In the genomic region with DNA sequence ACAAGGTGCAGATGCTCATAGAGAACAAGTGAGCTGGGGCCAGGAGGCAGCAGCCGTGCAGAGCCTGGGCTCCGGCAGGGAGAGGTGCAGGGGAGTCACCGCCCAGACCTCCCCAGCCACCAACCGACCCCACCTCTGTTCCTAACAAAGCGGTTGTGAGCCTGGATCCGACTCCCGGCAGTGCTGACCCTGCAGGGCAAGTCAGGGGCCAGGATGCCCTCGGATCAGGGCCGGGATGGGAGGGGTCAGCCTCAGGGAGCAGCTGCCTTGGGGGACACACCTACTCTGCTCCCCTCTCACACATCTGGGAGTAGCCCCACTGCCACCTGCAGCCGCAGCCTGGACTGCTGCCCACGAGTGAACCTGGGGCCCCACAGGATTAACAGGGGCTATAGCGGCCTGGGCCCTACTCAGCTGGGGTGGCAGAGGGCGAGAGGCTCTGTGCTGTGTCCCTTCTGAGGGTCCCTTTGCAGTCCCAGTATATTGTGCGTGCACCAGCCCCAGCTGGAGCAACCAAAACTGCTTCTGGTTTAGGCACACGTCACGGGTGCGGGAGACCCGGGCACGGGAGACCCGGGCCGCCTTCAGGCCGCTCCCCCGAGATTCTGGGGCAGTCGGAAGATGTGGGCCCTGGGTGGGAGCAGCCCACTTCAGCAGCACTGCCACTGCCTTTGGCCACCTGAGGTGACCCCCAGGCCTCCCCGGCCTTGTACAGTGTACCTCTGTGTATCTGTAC, we compare ENCODE assay signal across 29 cellular contexts. TPM values are rescaled to one million over a fixed set of nuclear protein-coding genes. Genes with fewer than 3 reads are reported as not detected.
DNase-seq lines count a peak whose midpoint lies in the region; ATAC-seq, FAIRE-seq and TF ChIP-seq lines count a peak whose summit lies in the region.
"Had no signal": no experiment of that assay in that cellular context is flagged by ENCODE, and none has a peak within 500 bp of the region (broad histone marks: within the 10 kb centered on the region; RNA-seq: fewer than 3 reads in every experiment).

No MANE protein-coding gene starts in this region.

- H3K36me3 ChIP-seq in H1 (ENCODE audit: control insufficient read depth in 2 of 4, insufficient read depth in 4 of 4, low read length in 3 of 4) (peaks cover 0 to 8% (median 5%) of the 10 kb centered on the region in 4 experiments; a peak in 5 of 8 replicates), trophoblast cell (ENCODE audit: control insufficient read depth in 1 of 2, insufficient read depth in 2 of 2, low read length in 2 of 2) (peaks cover 37 to 43% of the 10 kb centered on the region in 2 experiments)

- DNase-seq in HFFc6 = no peak
- no peak for DNase-seq in T-helper 17 cell
- no peak for DNase-seq in H1 (ENCODE audit: low read depth in 1 of 2, low spot score in 2 of 2)
- DNase-seq in trophoblast cell = no peak
- no peak for DNase-seq in NCI-H2227 treated with DMSO at 0.1 percent for 48 hours (lab: John Stamatoyannopoulos, UW)
- DNase-seq in NCI-H1417 (lab: John Stamatoyannopoulos, UW) = no peak
- DNase-seq: AML-193; Caco-2; CD8-positive, alpha-beta T cell; DMS 273 treated with DMSO at 0.1 percent for 48 hours; DMS79; EL; GDM1; KBM-7; MV-4-11; NCI-H1105; NCI-H146; NCI-H1930; NCI-H526 treated with DMSO at 0.1 percent for 48 hours; SW 1271 had no signal

- H3K4me3 Mint-ChIP-seq in HFFc6 (no peak overlapping the region), T-helper 17 cell (no peak overlapping the region)
- H3K4me3 Mint-ChIP-seq: CD8-positive, alpha-beta T cell had no signal

- H3K9me3 Mint-ChIP-seq in HFFc6 = no peaks in the 10 kb centered on the region
- H3K9me3 Mint-ChIP-seq: CD8-positive, alpha-beta T cell had no signal

- no peak overlapping the region for H2BK20ac ChIP-seq in H1 (ENCODE audit: low read length)

- H3K4ac ChIP-seq in H1 (replicated peaks; ENCODE audit: insufficient read length, low read depth, low read length) = no peak overlapping the region
- H3K4ac ChIP-seq in trophoblast cell (ENCODE audit: low read depth, low read length) = no peak overlapping the region

- TF ChIP-seq RAD21 in H1 (IDR thresholded peaks at IDR 0.05 in 1 of 2, conservative IDR thresholded peaks at IDR 0.05 in 1 of 2; ENCODE audit: low read depth in 2 of 2, low read length in 2 of 2) = no peak

- H4K91ac ChIP-seq in H1 (replicated peaks; ENCODE audit: insufficient read length, low read length) = no peak overlapping the region
- H4K91ac ChIP-seq in trophoblast cell (ENCODE audit: low read depth, low read length) = peak overlapping the region; percentile 49

- H2BK12ac ChIP-seq in H1 (ENCODE audit: low read depth, low read length) (no peak overlapping the region), trophoblast cell (ENCODE audit: low read length) (peak overlapping the region; percentile 38)

- no peak overlapping the region for H3K56ac ChIP-seq in H1 (replicated peaks; ENCODE audit: insufficient read length, low read depth, low read length)

- no peaks in the 10 kb centered on the region for H3K79me2 ChIP-seq in H1 (ENCODE audit: control insufficient read depth in 1 of 2, insufficient read depth in 2 of 2, low read length in 2 of 2)
- peaks cover 5% of the 10 kb centered on the region for H3K79me2 ChIP-seq in trophoblast cell (ENCODE audit: control insufficient read depth, insufficient read depth, low read length, poor library complexity)

- H3K4me1 Mint-ChIP-seq in HFFc6 (ENCODE audit: low read depth) (peaks cover 23% of the 10 kb centered on the region), T-helper 17 cell (peaks cover 4% of the 10 kb centered on the region)

- H3K9me3 ChIP-seq in T-helper 17 cell (ENCODE audit: control insufficient read depth, low read length, poor library complexity, severe bottlenecking) (no peaks in the 10 kb centered on the region), H1 (ENCODE audit: insufficient read depth in 2 of 2, low read depth in 1 of 2, low read length in 1 of 2) (no peaks in the 10 kb centered on the region), trophoblast cell (ENCODE audit: insufficient read depth, low read depth, low read length) (peaks cover 2% of the 10 kb centered on the region)
- H3K9me3 ChIP-seq: BLaER1 treated with 17β-estradiol and CSF1 and Interleukin-3, amounts not matched to agents 10 nM and 100 nM; Caco-2; SK-N-SH had no signal

- no peak overlapping the region for H3K9ac ChIP-seq in H1 (replicated peaks in 1 of 4; ENCODE audit: extremely low read depth in 1 of 4, low read depth in 3 of 4, low read length in 3 of 4)
- no peak overlapping the region for H3K9ac ChIP-seq in trophoblast cell (ENCODE audit: low read length)
- H3K9ac ChIP-seq: SK-N-SH had no signal

- no peak overlapping the region for H3K18ac ChIP-seq in H1 (ENCODE audit: extremely low read depth, low read length)
- H3K18ac ChIP-seq in trophoblast cell (ENCODE audit: low read length) = peak overlapping the region; percentile 12

- no peak overlapping the region for H4K12ac ChIP-seq in trophoblast cell (ENCODE audit: low read depth, low read length)

- TF ChIP-seq CTCF in HFFc6 (IDR thresholded peaks at IDR 0.05) (no peak), H1 (IDR thresholded peaks at IDR 0.05; ENCODE audit: control extremely low read depth in 1 of 3, insufficient read depth in 1 of 3, low read depth in 1 of 3, low read length in 3 of 3) (no peak)

- H3K27me3 Mint-ChIP-seq in HFFc6 (ENCODE audit: insufficient read depth) (peaks cover 12% of the 10 kb centered on the region), T-helper 17 cell (no peaks in the 10 kb centered on the region)

- CTCF ChIA-PET in H1 (lab: Charles Lee; ENCODE audit: partially characterized antibody) = interaction anchor here (1.0 to 11.8 kb wide), 6 partner anchors 8 to 39 kb away, joined by 3 to 216 read pairs (median 43); a partner anchor contains a TSS

- no peak overlapping the region for H3K23ac ChIP-seq in H1 (ENCODE audit: insufficient read length)
- H3K23ac ChIP-seq in trophoblast cell (ENCODE audit: low read length) = no peak overlapping the region

- POLR2A ChIA-PET in H1 (lab: Charles Lee; ENCODE audit: partially characterized antibody) = interaction anchor here (0.9 to 15.4 kb wide), 5 partner anchors 16 to 48 kb away, joined by 4 to 193 read pairs (median 7); a partner anchor contains a TSS

- H4K8ac ChIP-seq in H1 (ENCODE audit: extremely low read depth, insufficient read depth, low read length) (no peak overlapping the region), trophoblast cell (ENCODE audit: low read depth, low read length) (peak overlapping the region; percentile 3)

- H3K36me3 Mint-ChIP-seq in HFFc6 (ENCODE audit: low read depth) (0 out of 2 replicates have a peak, but pooled peaks cover 3% of the 10 kb centered on the region), T-helper 17 cell (ENCODE audit: low read depth) (peaks cover 2% of the 10 kb centered on the region)

- no peak overlapping the region for H2BK15ac ChIP-seq in H1 (ENCODE audit: low read length)

- H3K14ac ChIP-seq in H1 (ENCODE audit: insufficient read length) (no peak overlapping the region), trophoblast cell (ENCODE audit: low read length) (peak overlapping the region; percentile 14)

- H3K4me3 ChIP-seq in H1 (ENCODE audit: extremely low read depth in 1 of 4, insufficient read depth in 2 of 4, low read depth in 3 of 4, low read length in 4 of 4) (no peak overlapping the region), trophoblast cell (ENCODE audit: low read depth, low read length) (no peak overlapping the region)
- H3K4me3 ChIP-seq: BLaER1 treated with 17β-estradiol and CSF1 and Interleukin-3, amounts not matched to agents 10 nM and 100 nM had no signal

- no peak overlapping the region for H3K27ac ChIP-seq in H1 (ENCODE audit: low read depth, low read length)
- peak overlapping the region; percentile 70 for H3K27ac ChIP-seq in trophoblast cell (ENCODE audit: low read depth, low read length)

- WGBS in H1 (ENCODE audit: extremely low coverage in 1 of 2, insufficient coverage in 1 of 2, insufficient read length in 1 of 2, insufficient replicate concordance in 2 of 2, low coverage in 1 of 2, low lambda C conversion rate in 2 of 2, missing lambda C conversion rate in 1 of 2), 2 experiments = 96% methylated on average over 24 of the region's 25 CpGs; no CpG with 5 or more reads in 1 of the 2 experiments
- no CpG with 5 or more reads among the region's 25 CpGs for WGBS in trophoblast cell (ENCODE audit: extremely low coverage, insufficient coverage, insufficient read length)

- H2AFZ ChIP-seq in H1 (ENCODE audit: low read length) (no peak overlapping the region), trophoblast cell (ENCODE audit: insufficient read depth, low read length, poor library complexity) (no peak overlapping the region)

- no peak for TF ChIP-seq POLR2A in H1 (IDR thresholded peaks at IDR 0.05; ENCODE audit: control extremely low read depth in 1 of 2, low read depth in 2 of 2, low read length in 2 of 2)

- H3K79me1 ChIP-seq in H1 (ENCODE audit: low read depth, low read length) (no peaks in the 10 kb centered on the region; the same call in 1 of the 2 replicates), trophoblast cell (ENCODE audit: low read length) (peaks cover 52% of the 10 kb centered on the region)

- H3K27ac Mint-ChIP-seq in HFFc6 (peak overlapping the region; percentile 71; the same call in 1 of the 2 replicates), T-helper 17 cell (peak overlapping the region; percentile 32)
- H3K27ac Mint-ChIP-seq: CD8-positive, alpha-beta T cell had no signal

- no peaks in the 10 kb centered on the region for H3K23me2 ChIP-seq in H1 (ENCODE audit: low read depth, low read length)

- H3K4me2 ChIP-seq in H1 (ENCODE audit: insufficient read depth in 1 of 2, low read depth in 2 of 2, low read length in 2 of 2) = no peak overlapping the region
- no peak overlapping the region for H3K4me2 ChIP-seq in trophoblast cell (ENCODE audit: low read length)
- H3K4me2 ChIP-seq: BLaER1 treated with 17β-estradiol and CSF1 and Interleukin-3, amounts not matched to agents 10 nM and 100 nM; SK-N-SH had no signal

- H3K27me3 ChIP-seq in H1 (replicated peaks in 1 of 4; ENCODE audit: control insufficient read depth in 3 of 4, extremely low read depth in 1 of 4, insufficient read depth in 3 of 4, low read length in 3 of 4) (no peaks in the 10 kb centered on the region), trophoblast cell (ENCODE audit: insufficient read depth, low read length) (no peaks in the 10 kb centered on the region)
- H3K27me3 ChIP-seq: BLaER1 treated with 17β-estradiol and CSF1 and Interleukin-3, amounts not matched to agents 10 nM and 100 nM had no signal

- H2BK120ac ChIP-seq in H1 (replicated peaks; ENCODE audit: low read depth, low read length) (no peak overlapping the region), trophoblast cell (ENCODE audit: insufficient read depth, low read length, poor library complexity) (peak overlapping the region; percentile 21)

- H2AK5ac ChIP-seq in H1 (ENCODE audit: low read depth, low read length) (no peak overlapping the region), trophoblast cell (ENCODE audit: low read length) (peak overlapping the region; percentile 33)

- H3K4me1 ChIP-seq in H1 (replicated peaks in 1 of 4; ENCODE audit: control insufficient read depth in 3 of 4, insufficient read depth in 4 of 4, low read length in 3 of 4) (peaks cover 0 to 3% (median under 1%) of the 10 kb centered on the region in 4 experiments; a peak in 4 of 7 replicates), trophoblast cell (ENCODE audit: control insufficient read depth in 1 of 2, insufficient read depth in 2 of 2, low read length in 2 of 2) (peaks cover 56 to 68% of the 10 kb centered on the region in 2 experiments)
- H3K4me1 ChIP-seq: Caco-2 had no signal

- H4K5ac ChIP-seq in H1 (ENCODE audit: insufficient read length, low read depth, low read length) = no peak overlapping the region

- peaks cover 2% of the 10 kb centered on the region in 2 experiments for H4K20me1 ChIP-seq in H1 (replicated peaks in 1 of 2; ENCODE audit: control insufficient read depth in 1 of 2, insufficient read depth in 2 of 2, low read length in 2 of 2)

- no peak for TF ChIP-seq EP300 in H1 (IDR thresholded peaks at IDR 0.05; ENCODE audit: borderline replicate concordance in 1 of 2, low read depth in 2 of 2, low read length in 2 of 2)

- H2BK5ac ChIP-seq in H1 (ENCODE audit: low read depth, low read length) = peak overlapping the region; percentile 30; the same call in 1 of the 2 replicates
- H2BK5ac ChIP-seq in trophoblast cell (ENCODE audit: low read depth, low read length, poor library complexity) = peak overlapping the region; percentile 5

- no peak for FAIRE-seq in H1 (lab: Jason Lieb, UNC)
- FAIRE-seq: A204.1, GM12891, GM19239, HTR-8/SVneo, RCC 7860 had no signal

- no peak for ATAC-seq in T-helper 17 cell
- no peak for ATAC-seq in HG03280 (IDR thresholded peaks at IDR 0.05; ENCODE audit: unreplicated experiment)
- no peak for ATAC-seq in HG02588 (IDR thresholded peaks at IDR 0.05; ENCODE audit: unreplicated experiment)
- ATAC-seq: CD8-positive, alpha-beta T cell had no signal

RNA-seq across cellular contexts. Expression of a gene that starts 21.2 kb away (rescaled TPM):
- 10 to 100 TPM; 19.4 to 25.4 (median 21.9) TPM for total RNA-seq in HFFc6 (2021; fragmentation: NEBNext Ultra II Directional; extraction: Animal tissue kit (Norgen Biotek cat#: 25700))
- total RNA-seq in T-helper 17 cell = 100 to 1,000 TPM in 1 of 2 donors, 10 to 100 TPM in 1; 92.9 to 110 TPM
- total RNA-seq in H1 (2021; fragmentation: NEBNext Ultra II Directional; extraction: Animal tissue kit (Norgen Biotek cat#: 25700)) = 16.3 and 17.3 TPM in 2 replicates
- 5.0 and 9.0 TPM in 2 replicates for polyA plus RNA-seq in H1 (2011; rRNA removed)
- polyA plus RNA-seq in H1 (2011; cell fraction: cytosol; rRNA removed) = 6.1 TPM
- polyA plus RNA-seq in H1 (2011; cell fraction: nucleus; rRNA removed) = 12.8 TPM
- polyA plus RNA-seq in H1 (2012, experiment 1 of 2) = 10.9 to 15.7 TPM (median 13.9 TPM) in 4 replicates
- 7.1 TPM for polyA plus RNA-seq in H1 (2012, experiment 2 of 2)
- polyA plus RNA-seq in H1 (2013, experiment 1 of 2) = 12.5 TPM
- 10.8 TPM for polyA plus RNA-seq in H1 (2013, experiment 2 of 2)
- polyA minus RNA-seq in H1 (2011; rRNA and poly(A)+ RNA removed) = 3.2 and 4.2 TPM in 2 replicates
- 8.7 TPM for polyA minus RNA-seq in H1 (2011; cell fraction: cytosol; rRNA and poly(A)+ RNA removed)
- 6.2 TPM for polyA minus RNA-seq in H1 (2011; cell fraction: nucleus; rRNA and poly(A)+ RNA removed)
- 16.2 and 16.6 TPM in 2 replicates for polyA plus RNA-seq in trophoblast cell (2013)

RNA-seq across cellular contexts. Expression of a gene that starts 42.4 kb away (rescaled TPM):
- 10 to 100 TPM; 22.4 to 28.2 (median 26.1) TPM for total RNA-seq in HFFc6 (2021; fragmentation: NEBNext Ultra II Directional; extraction: Animal tissue kit (Norgen Biotek cat#: 25700))
- total RNA-seq in T-helper 17 cell = 100 to 1,000 TPM; 119 to 128 TPM
- total RNA-seq in H1 (2021; fragmentation: NEBNext Ultra II Directional; extraction: Animal tissue kit (Norgen Biotek cat#: 25700)) = 38.7 and 44.5 TPM in 2 replicates
- 77.7 and 93.1 TPM in 2 replicates for polyA plus RNA-seq in H1 (2011; rRNA removed)
- polyA plus RNA-seq in H1 (2011; cell fraction: cytosol; rRNA removed) = 74.8 TPM
- polyA plus RNA-seq in H1 (2011; cell fraction: nucleus; rRNA removed) = 421 TPM
- polyA plus RNA-seq in H1 (2012, experiment 1 of 2) = 50.0 to 79.8 TPM (median 73.4 TPM) in 4 replicates
- 44.8 TPM for polyA plus RNA-seq in H1 (2012, experiment 2 of 2)
- polyA plus RNA-seq in H1 (2013, experiment 1 of 2) = 23.4 TPM
- 21.0 TPM for polyA plus RNA-seq in H1 (2013, experiment 2 of 2)
- polyA minus RNA-seq in H1 (2011; rRNA and poly(A)+ RNA removed) = 33.4 and 41.5 TPM in 2 replicates
- 26.7 TPM for polyA minus RNA-seq in H1 (2011; cell fraction: cytosol; rRNA and poly(A)+ RNA removed)
- 56.2 TPM for polyA minus RNA-seq in H1 (2011; cell fraction: nucleus; rRNA and poly(A)+ RNA removed)
- 44.8 and 47.2 TPM in 2 replicates for polyA plus RNA-seq in trophoblast cell (2013)

RNA-seq across cellular contexts. Expression of a gene that starts 43.4 kb away (rescaled TPM):
- total RNA-seq in HFFc6 (2021; fragmentation: NEBNext Ultra II Directional; extraction: Animal tissue kit (Norgen Biotek cat#: 25700)) = 10 to 100 TPM; 35.9 to 43.2 (median 37.6) TPM
- total RNA-seq in T-helper 17 cell = 10 to 100 TPM; 24.9 to 35.4 TPM
- total RNA-seq in H1 (2021; fragmentation: NEBNext Ultra II Directional; extraction: Animal tissue kit (Norgen Biotek cat#: 25700)) = 69.7 and 77.0 TPM in 2 replicates
- 14.5 and 17.1 TPM in 2 replicates for polyA plus RNA-seq in H1 (2011; rRNA removed)
- 15.8 TPM for polyA plus RNA-seq in H1 (2011; cell fraction: cytosol; rRNA removed)
- polyA plus RNA-seq in H1 (2011; cell fraction: nucleus; rRNA removed) = 40.3 TPM
- polyA plus RNA-seq in H1 (2012, experiment 1 of 2) = 60.2 to 78.2 TPM (median 70.7 TPM) in 4 replicates
- polyA plus RNA-seq in H1 (2012, experiment 2 of 2) = 7.7 TPM
- polyA plus RNA-seq in H1 (2013, experiment 1 of 2) = 30.5 TPM
- polyA plus RNA-seq in H1 (2013, experiment 2 of 2) = 29.4 TPM
- 32.6 and 37.5 TPM in 2 replicates for polyA minus RNA-seq in H1 (2011; rRNA and poly(A)+ RNA removed)
- polyA minus RNA-seq in H1 (2011; cell fraction: cytosol; rRNA and poly(A)+ RNA removed) = 52.0 TPM
- polyA minus RNA-seq in H1 (2011; cell fraction: nucleus; rRNA and poly(A)+ RNA removed) = 82.5 TPM
- polyA plus RNA-seq in trophoblast cell (2013) = 25.0 and 26.0 TPM in 2 replicates
